1 cellular context compared by ENCODE assay signal in the genomic region with DNA sequence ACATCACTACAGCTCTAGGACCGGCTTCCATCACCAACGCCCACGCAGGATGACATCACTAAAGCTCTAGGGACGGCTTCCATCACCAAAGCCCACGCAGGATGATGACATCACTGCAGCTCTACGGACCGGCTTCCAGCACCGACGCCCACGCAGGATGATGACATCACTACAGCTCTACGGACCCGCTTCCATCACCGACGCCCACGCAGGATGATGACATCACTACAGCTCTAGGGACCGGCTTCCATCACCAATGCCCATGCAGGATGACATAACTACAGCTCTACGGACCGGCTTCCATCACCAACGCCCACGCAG. TPM values are rescaled to one million over a fixed set of nuclear protein-coding genes. Genes with fewer than 3 reads are reported as not detected.
"Had no signal": no experiment of that assay in that cellular context is flagged by ENCODE, and none has a peak within 500 bp of the region (broad histone marks: within the 10 kb centered on the region; RNA-seq: fewer than 3 reads in every experiment).

No MANE protein-coding gene starts in this region.

RNA-seq across cellular contexts. Expression of a gene that starts 27.9 kb away (rescaled TPM):
- polyA plus RNA-seq: neural cell had no signal
